Comparison of ENCODE assay signal across 8 cellular contexts in genomic region chr4:107035711-107036601, GRCh38. TPM values are rescaled to one million over a fixed set of nuclear protein-coding genes. Genes with fewer than 3 reads are reported as not detected.
DNase-seq lines count a peak whose midpoint lies in the region; ATAC-seq and TF ChIP-seq lines count a peak whose summit lies in the region.

TSS of gene DKK2 (minus strand) at chr4:107036313. CDS start at chr4:107035591, 722 bp downstream.

- no peak within 1 kb of the TSS for H3K9ac ChIP-seq in fibroblast of lung (ENCODE audit: insufficient read depth, low read length)
- H3K9ac ChIP-seq in neuronal stem cell (ENCODE audit: low read depth, low read length, poor library complexity): no peak within 1 kb of the TSS
- no peak within 1 kb of the TSS for H3K9ac ChIP-seq in Karpas-422 (ENCODE audit: low read length)

- ATAC-seq in T-cell (replicated peaks in 1 of 4) (no peak), GM18520 (IDR thresholded peaks at IDR 0.05; ENCODE audit: unreplicated experiment) (no peak)

- POLR2A ChIA-PET in T-cell (lab: Charles Lee): interaction anchor here in 1 of 2 donors (0.6 kb wide), 1 partner anchor 31 kb away, joined by 4 read pairs; no protein-coding TSS in a partner anchor

- H3K27me3 Mint-ChIP-seq in T-cell: peaks cover 56 to 59% of the 10 kb centered on the region in 2 donors

- H2BK12ac ChIP-seq in neuronal stem cell (ENCODE audit: low read length): no peak within 1 kb of the TSS

- H3K18ac ChIP-seq in neuronal stem cell (ENCODE audit: low read length): peak within 1 kb of the TSS; percentile 15

- H2AFZ ChIP-seq in fibroblast of lung (ENCODE audit: low read length): peak within 1 kb of the TSS; percentile 44
- H2AFZ ChIP-seq in neuronal stem cell (ENCODE audit: low read length): peak within 1 kb of the TSS; percentile 84
- no peak within 1 kb of the TSS for H2AFZ ChIP-seq in Karpas-422 (ENCODE audit: low read length)

- no peak within 1 kb of the TSS for H2BK5ac ChIP-seq in neuronal stem cell (ENCODE audit: low read length)

- H3K4me3 ChIP-seq in cardiac muscle cell: peak within 1 kb of the TSS; percentile 30
- peak within 1 kb of the TSS; percentile 49 to 65 (median 55) for H3K4me3 ChIP-seq in fibroblast of lung (replicated peaks in 1 of 4; ENCODE audit: control extremely low read depth in 1 of 4, insufficient read depth in 1 of 4, low read depth in 3 of 4, low read length in 4 of 4)
- H3K4me3 ChIP-seq in neuronal stem cell (ENCODE audit: low read length in 2 of 2): peak within 1 kb of the TSS; percentile 33 to 79
- H3K4me3 ChIP-seq in Karpas-422 (ENCODE audit: low read length): no peak within 1 kb of the TSS

- H3K9me3 Mint-ChIP-seq in T-cell: no peaks in the 10 kb centered on the region

- H3K79me2 ChIP-seq in fibroblast of lung (ENCODE audit: control insufficient read depth, insufficient read depth, low read length) (no peaks in the 10 kb centered on the region), Karpas-422 (ENCODE audit: low read length) (no peaks in the 10 kb centered on the region)

- H3K27ac ChIP-seq in cardiac muscle cell (no peak within 1 kb of the TSS), fibroblast of lung (ENCODE audit: insufficient read depth, low read length) (no peak within 1 kb of the TSS), neuronal stem cell (replicated peaks; ENCODE audit: low read length) (no peak within 1 kb of the TSS), Karpas-422 (ENCODE audit: low read length) (no peak within 1 kb of the TSS)

- H4K91ac ChIP-seq in neuronal stem cell (ENCODE audit: low read depth, low read length, poor library complexity): no peak within 1 kb of the TSS

- H3K27me3 ChIP-seq in cardiac muscle cell: peaks cover 98% of the 10 kb centered on the region
- peaks cover 18% of the 10 kb centered on the region for H3K27me3 ChIP-seq in fibroblast of lung (ENCODE audit: control insufficient read depth, insufficient read depth, low read length)
- peaks cover 17 to 44% (median 32%) of the 10 kb centered on the region in 3 experiments for H3K27me3 ChIP-seq in neuronal stem cell (ENCODE audit: control insufficient read depth in 3 of 3, insufficient read depth in 3 of 3, low read depth in 1 of 3, low read length in 3 of 3)
- no peaks in the 10 kb centered on the region for H3K27me3 ChIP-seq in Karpas-422 (ENCODE audit: low read length)

- H4K8ac ChIP-seq in neuronal stem cell (ENCODE audit: low read depth, low read length): no peak within 1 kb of the TSS

- intact Hi-C loops in cardiac septum (cut with DNase I): no loop called here

- H3K79me1 ChIP-seq in neuronal stem cell (ENCODE audit: low read depth, low read length): no peaks in the 10 kb centered on the region

- CTCF ChIA-PET in T-cell (lab: Charles Lee): interaction anchor here (0.7 to 0.9 kb wide), 3 partner anchors 46 to 685 kb away, joined by 3 to 5 read pairs (median 3); no protein-coding TSS in a partner anchor

- H2BK120ac ChIP-seq in neuronal stem cell (ENCODE audit: low read depth, low read length): no peak within 1 kb of the TSS

- H3K4ac ChIP-seq in neuronal stem cell (ENCODE audit: low read length): no peak within 1 kb of the TSS

- peak within 1 kb of the TSS; percentile 64 to 68 (median 64) for H3K4me3 Mint-ChIP-seq in T-cell

- no peak for TF ChIP-seq CTCF in cardiac muscle cell (IDR thresholded peaks at IDR 0.05; ENCODE audit: low read depth, low read length)
- no peak for TF ChIP-seq CTCF in fibroblast of lung (conservative IDR thresholded peaks at IDR 0.05 in 1 of 2, IDR thresholded peaks at IDR 0.05 in 1 of 2; ENCODE audit: low read depth in 1 of 2, low read length in 2 of 2)

- peak; percentile 33 to 45 for DNase-seq in cardiac muscle cell (ENCODE audit: low read depth in 1 of 2, low spot score in 1 of 2)
- DNase-seq in cardiac septum (ENCODE audit: low spot score): no peak
- DNase-seq in T-cell: no peak
- DNase-seq in fibroblast of lung (ENCODE audit: low read depth in 2 of 2): peak in 1 of 2 donors; percentile 50
- peak; percentile 32 for DNase-seq in neuronal stem cell (ENCODE audit: low spot score)
- DNase-seq in Karpas-422: no peak
- DNase-seq in NCI-H345 treated with DMSO at 0.1 percent for 48 hours (lab: John Stamatoyannopoulos, UW; ENCODE audit: unreplicated experiment): no peak

- no peaks in the 10 kb centered on the region for H3K9me2 ChIP-seq in Karpas-422 (replicated peaks; ENCODE audit: insufficient read depth, low read length)

- H3K4me1 Mint-ChIP-seq in T-cell: peaks cover 19 to 31% (median 26%) of the 10 kb centered on the region in 3 donors

- H3K23ac ChIP-seq in neuronal stem cell (ENCODE audit: low read depth, low read length, poor library complexity): no peak within 1 kb of the TSS

- H3K36me3 ChIP-seq in cardiac muscle cell (no peaks in the 10 kb centered on the region), fibroblast of lung (ENCODE audit: control insufficient read depth, insufficient read depth, low read length) (no peaks in the 10 kb centered on the region), neuronal stem cell (replicated peaks in 1 of 2; ENCODE audit: control insufficient read depth in 2 of 2, insufficient read depth in 2 of 2, low read length in 2 of 2) (no peaks in the 10 kb centered on the region), Karpas-422 (ENCODE audit: insufficient read depth, low read length) (no peaks in the 10 kb centered on the region)

- H3K36me3 Mint-ChIP-seq in T-cell: no peaks in the 10 kb centered on the region

- no peak within 1 kb of the TSS for H3K14ac ChIP-seq in neuronal stem cell (ENCODE audit: low read length)

- no peak within 1 kb of the TSS for H2BK15ac ChIP-seq in neuronal stem cell (ENCODE audit: low read length)

- H4K20me1 ChIP-seq in fibroblast of lung (ENCODE audit: control insufficient read depth, extremely low read depth, insufficient read depth, low read length) (no peaks in the 10 kb centered on the region), Karpas-422 (ENCODE audit: insufficient read depth, low read depth, low read length) (no peaks in the 10 kb centered on the region)

- no peak within 1 kb of the TSS for H3K27ac Mint-ChIP-seq in T-cell

- H3K4me2 ChIP-seq in fibroblast of lung (ENCODE audit: extremely low read depth, insufficient read depth, low read length): peak within 1 kb of the TSS; percentile 86
- peak within 1 kb of the TSS; percentile 97 for H3K4me2 ChIP-seq in neuronal stem cell (ENCODE audit: insufficient read depth, low read length, poor library complexity, severe bottlenecking)
- no peak within 1 kb of the TSS for H3K4me2 ChIP-seq in Karpas-422 (ENCODE audit: low read depth, low read length, poor library complexity, severe bottlenecking)

- no peak within 1 kb of the TSS for H2AK5ac ChIP-seq in neuronal stem cell (ENCODE audit: low read depth, low read length)

- no CpG with 5 or more reads among the region's 45 CpGs for WGBS in neuronal stem cell (ENCODE audit: extremely low coverage in 2 of 2, insufficient read length in 2 of 2, insufficient replicate concordance in 1 of 2), 2 donors

- H3K9me3 ChIP-seq in cardiac muscle cell (ENCODE audit: low read depth): no peaks in the 10 kb centered on the region
- no peaks in the 10 kb centered on the region for H3K9me3 ChIP-seq in fibroblast of lung (ENCODE audit: control insufficient read depth, insufficient read depth, low read depth, low read length)
- no peaks in the 10 kb centered on the region for H3K9me3 ChIP-seq in neuronal stem cell (replicated peaks in 1 of 2; ENCODE audit: control insufficient read depth in 2 of 2, insufficient read depth in 1 of 2, low read depth in 1 of 2, low read length in 2 of 2)
- no peaks in the 10 kb centered on the region for H3K9me3 ChIP-seq in Karpas-422 (ENCODE audit: low read length)

- H3K4me1 ChIP-seq in cardiac muscle cell (ENCODE audit: low read depth) (peaks cover 16% of the 10 kb centered on the region), fibroblast of lung (ENCODE audit: control insufficient read depth, extremely low read depth, insufficient read depth, low read length) (no peaks in the 10 kb centered on the region), neuronal stem cell (ENCODE audit: control insufficient read depth in 2 of 2, insufficient read depth in 1 of 2, low read depth in 1 of 2, low read length in 2 of 2) (peaks cover 12 to 14% of the 10 kb centered on the region in 2 donors), Karpas-422 (ENCODE audit: low read length) (no peaks in the 10 kb centered on the region)

RNA-seq across cellular contexts. Expression of gene DKK2, which starts in this region (rescaled TPM):
- 0.06 and 0.07 TPM in 2 replicates for total RNA-seq in cardiac muscle cell
- polyA plus RNA-seq in cardiac muscle cell: 0.23 TPM in 1 of 2 replicates, not detected in the other
- total RNA-seq in cardiac septum: 1.4 TPM
- under 1 TPM in 2 of 5 donors, not detected in 3; 0.09 to 0.25 TPM for total RNA-seq in T-cell
- total RNA-seq in fibroblast of lung: under 0.01 and 1.2 TPM in 2 replicates
- polyA plus RNA-seq in fibroblast of lung: 0.48 and 4.0 TPM in 2 replicates
- 0.56 and 2.3 TPM in 2 replicates for polyA plus RNA-seq in fibroblast of lung (2012)
- polyA minus RNA-seq in fibroblast of lung (ENCODE audit: low replicate concordance): 8.3 TPM in 1 of 2 replicates, not detected in the other
- 0.10 TPM for polyA plus RNA-seq in neuronal stem cell (2013, experiment 1 of 2)
- 0.06 TPM for polyA plus RNA-seq in neuronal stem cell (2013, experiment 2 of 2)
- total RNA-seq in Karpas-422 (2014; rRNA removed; shearing (Covaris generic); ENCODE audit: low replicate concordance): not detected in 2 replicates

Comparison
In these comparisons a context has a peak if more than half of its experiments do, and no peak if none do; other contexts are left out.
1. Peak in DNase-seq and H3K4me3 ChIP-seq in cardiac muscle cell; RNA of the gene not detected or under 1 TPM.